Comparison of ENCODE assay signal across 2 cellular contexts in genomic region chr5:132095745-132096084, GRCh38.
TF ChIP-seq lines count a peak whose summit lies in the region.

No MANE protein-coding gene starts in this region.

TF ChIP-seq in SK-N-SH, 30 proteins besides CTCF, POLR2A, EP300 and RAD21 (continued from another document):
- no peak for TF ChIP-seq POLR2AphosphoS5 (IDR thresholded peaks at IDR 0.05; ENCODE audit: low read depth, low read length)
- no peak for TF ChIP-seq TCF12 (IDR thresholded peaks at IDR 0.05)
- TF ChIP-seq, protein P1, sequence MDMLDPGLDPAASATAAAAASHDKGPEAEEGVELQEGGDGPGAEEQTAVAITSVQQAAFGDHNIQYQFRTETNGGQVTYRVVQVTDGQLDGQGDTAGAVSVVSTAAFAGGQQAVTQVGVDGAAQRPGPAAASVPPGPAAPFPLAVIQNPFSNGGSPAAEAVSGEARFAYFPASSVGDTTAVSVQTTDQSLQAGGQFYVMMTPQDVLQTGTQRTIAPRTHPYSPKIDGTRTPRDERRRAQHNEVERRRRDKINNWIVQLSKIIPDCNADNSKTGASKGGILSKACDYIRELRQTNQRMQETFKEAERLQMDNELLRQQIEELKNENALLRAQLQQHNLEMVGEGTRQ (IDR thresholded peaks at IDR 0.05; ENCODE audit: borderline replicate concordance, low read depth, low read length) = no peak
- TF ChIP-seq CHD2 (IDR thresholded peaks at IDR 0.05; ENCODE audit: low read length, partially characterized antibody) = no peak

TF ChIP-seq in SK-N-SH treated with all-trans-retinoic acid at 6 μM for 48 hours, 23 proteins besides CTCF, POLR2A, EP300 and RAD21 (continued from another document):
- TF ChIP-seq, protein P2, sequence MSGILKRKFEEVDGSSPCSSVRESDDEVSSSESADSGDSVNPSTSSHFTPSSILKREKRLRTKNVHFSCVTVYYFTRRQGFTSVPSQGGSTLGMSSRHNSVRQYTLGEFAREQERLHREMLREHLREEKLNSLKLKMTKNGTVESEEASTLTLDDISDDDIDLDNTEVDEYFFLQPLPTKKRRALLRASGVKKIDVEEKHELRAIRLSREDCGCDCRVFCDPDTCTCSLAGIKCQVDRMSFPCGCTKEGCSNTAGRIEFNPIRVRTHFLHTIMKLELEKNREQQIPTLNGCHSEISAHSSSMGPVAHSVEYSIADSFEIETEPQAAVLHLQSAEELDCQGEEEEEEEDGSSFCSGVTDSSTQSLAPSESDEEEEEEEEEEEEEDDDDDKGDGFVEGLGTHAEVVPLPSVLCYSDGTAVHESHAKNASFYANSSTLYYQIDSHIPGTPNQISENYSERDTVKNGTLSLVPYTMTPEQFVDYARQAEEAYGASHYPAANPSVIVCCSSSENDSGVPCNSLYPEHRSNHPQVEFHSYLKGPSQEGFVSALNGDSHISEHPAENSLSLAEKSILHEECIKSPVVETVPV (CRISPR knock-in tag; IDR thresholded peaks at IDR 0.05) = no peak
- TF ChIP-seq ARNTL (CRISPR knock-in tag; IDR thresholded peaks at IDR 0.05; ENCODE audit: borderline replicate concordance, low read depth) (no peak), BACH2 (CRISPR knock-in tag; IDR thresholded peaks at IDR 0.05; ENCODE audit: borderline replicate concordance) (no peak), ESRRG (CRISPR knock-in tag; IDR thresholded peaks at IDR 0.05) (no peak), ZFP3 (CRISPR knock-in tag; IDR thresholded peaks at IDR 0.05) (no peak), TCF4 (CRISPR knock-in tag; IDR thresholded peaks at IDR 0.05; ENCODE audit: borderline replicate concordance) (no peak), RARB (CRISPR knock-in tag; IDR thresholded peaks at IDR 0.05) (no peak), ZNF70 (CRISPR knock-in tag; IDR thresholded peaks at IDR 0.05) (no peak), OSR1 (CRISPR knock-in tag; IDR thresholded peaks at IDR 0.05) (no peak), ISL1 (CRISPR knock-in tag; IDR thresholded peaks at IDR 0.05) (no peak)
- TF ChIP-seq, protein P3, sequence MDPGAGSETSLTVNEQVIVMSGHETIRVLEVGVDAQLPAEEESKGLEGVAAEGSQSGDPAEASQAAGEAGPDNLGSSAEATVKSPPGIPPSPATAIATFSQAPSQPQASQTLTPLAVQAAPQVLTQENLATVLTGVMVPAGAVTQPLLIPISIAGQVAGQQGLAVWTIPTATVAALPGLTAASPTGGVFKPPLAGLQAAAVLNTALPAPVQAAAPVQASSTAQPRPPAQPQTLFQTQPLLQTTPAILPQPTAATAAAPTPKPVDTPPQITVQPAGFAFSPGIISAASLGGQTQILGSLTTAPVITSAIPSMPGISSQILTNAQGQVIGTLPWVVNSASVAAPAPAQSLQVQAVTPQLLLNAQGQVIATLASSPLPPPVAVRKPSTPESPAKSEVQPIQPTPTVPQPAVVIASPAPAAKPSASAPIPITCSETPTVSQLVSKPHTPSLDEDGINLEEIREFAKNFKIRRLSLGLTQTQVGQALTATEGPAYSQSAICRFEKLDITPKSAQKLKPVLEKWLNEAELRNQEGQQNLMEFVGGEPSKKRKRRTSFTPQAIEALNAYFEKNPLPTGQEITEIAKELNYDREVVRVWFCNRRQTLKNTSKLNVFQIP (CRISPR knock-in tag; IDR thresholded peaks at IDR 0.05; ENCODE audit: borderline replicate concordance, low read depth) = no peak
- TF ChIP-seq, protein P4, sequence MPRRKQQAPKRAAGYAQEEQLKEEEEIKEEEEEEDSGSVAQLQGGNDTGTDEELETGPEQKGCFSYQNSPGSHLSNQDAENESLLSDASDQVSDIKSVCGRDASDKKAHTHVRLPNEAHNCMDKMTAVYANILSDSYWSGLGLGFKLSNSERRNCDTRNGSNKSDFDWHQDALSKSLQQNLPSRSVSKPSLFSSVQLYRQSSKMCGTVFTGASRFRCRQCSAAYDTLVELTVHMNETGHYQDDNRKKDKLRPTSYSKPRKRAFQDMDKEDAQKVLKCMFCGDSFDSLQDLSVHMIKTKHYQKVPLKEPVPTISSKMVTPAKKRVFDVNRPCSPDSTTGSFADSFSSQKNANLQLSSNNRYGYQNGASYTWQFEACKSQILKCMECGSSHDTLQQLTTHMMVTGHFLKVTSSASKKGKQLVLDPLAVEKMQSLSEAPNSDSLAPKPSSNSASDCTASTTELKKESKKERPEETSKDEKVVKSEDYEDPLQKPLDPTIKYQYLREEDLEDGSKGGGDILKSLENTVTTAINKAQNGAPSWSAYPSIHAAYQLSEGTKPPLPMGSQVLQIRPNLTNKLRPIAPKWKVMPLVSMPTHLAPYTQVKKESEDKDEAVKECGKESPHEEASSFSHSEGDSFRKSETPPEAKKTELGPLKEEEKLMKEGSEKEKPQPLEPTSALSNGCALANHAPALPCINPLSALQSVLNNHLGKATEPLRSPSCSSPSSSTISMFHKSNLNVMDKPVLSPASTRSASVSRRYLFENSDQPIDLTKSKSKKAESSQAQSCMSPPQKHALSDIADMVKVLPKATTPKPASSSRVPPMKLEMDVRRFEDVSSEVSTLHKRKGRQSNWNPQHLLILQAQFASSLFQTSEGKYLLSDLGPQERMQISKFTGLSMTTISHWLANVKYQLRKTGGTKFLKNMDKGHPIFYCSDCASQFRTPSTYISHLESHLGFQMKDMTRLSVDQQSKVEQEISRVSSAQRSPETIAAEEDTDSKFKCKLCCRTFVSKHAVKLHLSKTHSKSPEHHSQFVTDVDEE (CRISPR knock-in tag; IDR thresholded peaks at IDR 0.05) = no peak
